11 cellular contexts compared by ENCODE assay signal in the genomic region with DNA sequence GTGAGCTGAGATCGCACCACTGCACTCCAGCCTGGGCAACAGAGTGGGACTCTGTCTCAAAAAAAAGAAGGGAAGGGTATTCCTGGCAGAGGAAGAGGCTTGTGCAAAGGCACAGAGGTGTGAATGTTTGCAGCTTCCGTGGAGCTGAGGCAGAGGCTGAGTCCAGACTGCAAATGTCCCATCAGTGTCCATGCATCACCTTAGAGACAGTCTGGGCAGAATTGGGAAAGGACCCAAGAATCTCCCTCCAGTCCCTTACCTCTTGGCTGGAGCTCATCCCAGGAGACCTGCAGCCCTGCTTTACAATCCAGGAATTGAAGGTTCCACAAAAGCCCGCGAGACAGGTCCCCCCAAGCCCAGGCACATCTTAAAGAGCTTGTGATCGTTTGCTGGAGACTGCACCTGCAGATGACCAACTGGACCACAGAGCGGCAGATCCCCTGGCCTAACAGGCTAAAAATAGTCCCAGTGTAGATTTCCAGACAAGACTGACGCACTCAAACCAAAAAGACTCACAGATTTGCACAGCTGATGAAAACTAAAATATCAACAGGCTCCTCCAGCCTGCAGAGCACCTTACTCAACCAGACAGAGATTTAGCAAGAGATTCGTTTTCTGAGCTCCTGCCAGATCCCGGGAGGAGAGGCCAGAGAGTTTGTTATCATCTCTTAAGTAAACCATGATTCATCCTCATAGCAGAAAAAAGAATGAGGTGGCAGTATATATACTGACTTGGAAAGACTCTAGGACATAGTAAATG. TPM values are rescaled to one million over a fixed set of nuclear protein-coding genes. Genes with fewer than 3 reads are reported as not detected.
DNase-seq lines count a peak whose midpoint lies in the region; ATAC-seq, FAIRE-seq and TF ChIP-seq lines count a peak whose summit lies in the region.
"Had no signal": no experiment of that assay in that cellular context is flagged by ENCODE, and none has a peak within 500 bp of the region (broad histone marks: within the 10 kb centered on the region; RNA-seq: fewer than 3 reads in every experiment).

No MANE protein-coding gene starts in this region.

- FAIRE-seq in GM12892 (lab: Jason Lieb, UNC), result no peak

- CTCF ChIA-PET in Panc1 (lab: Charles Lee), result no interaction called here

- H3K36me3 ChIP-seq in Panc1 (ENCODE audit: control insufficient read depth, insufficient read depth, low read length), result no peaks in the 10 kb centered on the region

- H3K27ac ChIP-seq in Panc1 (ENCODE audit: low read length), result peak overlapping the region; percentile 68
- H3K27ac ChIP-seq: SK-N-MC had no signal

- intact Hi-C loops in Panc1 (cut with micrococcal nuclease; ENCODE audit: unreplicated experiment) (loop anchor here (10.0 kb wide), 1 partner anchor 142 kb away; no protein-coding TSS in a partner anchor), sciatic nerve (cut with DNase I) (no loop called here)

- peaks cover 24% of the 10 kb centered on the region for H3K4me1 ChIP-seq in Panc1 (ENCODE audit: control insufficient read depth, insufficient read depth, low read length)

- H3K4me3 ChIP-seq in Panc1 (ENCODE audit: low read depth in 2 of 2, low read length in 2 of 2), result no peak overlapping the region; a peak in 1 of 4 replicates
- H3K4me3 ChIP-seq: SK-N-MC had no signal

- BruUV-seq in Panc1 (replicated peaks; lab: Mats Ljungman, UMichigan), result no TSS peak

- no peak for TF ChIP-seq POLR2A in GM12892 (IDR thresholded peaks at IDR 0.05; ENCODE audit: low read depth, low read length)

- H3K9me3 ChIP-seq in Panc1 (ENCODE audit: control insufficient read depth, insufficient read depth, low read depth, low read length), result no peaks in the 10 kb centered on the region

- ATAC-seq in Panc1 (peak; percentile 94), sciatic nerve (peak; percentile 94)

- H3K27me3 ChIP-seq in Panc1 (ENCODE audit: control insufficient read depth, insufficient read depth, low read length), result no peaks in the 10 kb centered on the region

- POLR2A ChIA-PET in Panc1 (lab: Charles Lee), result interaction anchor here (0.5 kb wide), 1 partner anchor 247 kb away, joined by 8 read pairs; no protein-coding TSS in a partner anchor

- TF ChIP-seq CTCF in Panc1 (IDR thresholded peaks at IDR 0.05), result no peak

- DNase-seq in DMS53 treated with DMSO at 0.1 percent for 48 hours (lab: John Stamatoyannopoulos, UW; ENCODE audit: unreplicated experiment) (peak; percentile 81), Panc1 (ENCODE audit: low read depth, low spot score) (peak; percentile 95), fibroblast of peridontal ligament (ENCODE audit: extremely low read depth) (peak; percentile 99), sciatic nerve (ENCODE audit: low spot score) (peak; percentile 75), NCI-H2029 treated with DMSO at 0.1 percent for 48 hours (lab: John Stamatoyannopoulos, UW) (no peak), midbrain (lab: John Stamatoyannopoulos, UW) (no peak), SKM-1 treated with dmso at 0.1 percent for 144 hours (lab: John Stamatoyannopoulos, UW; ENCODE audit: unreplicated experiment) (no peak), GM12892 (ENCODE audit: insufficient read length) (no peak)
- DNase-seq: caudate nucleus, retina had no signal

- in situ Hi-C loops in Panc1 (cut with HindIII; ENCODE audit: low pct_unique_long_range_greater_than_20kb, low sequenced_read_pairs), result loop anchor here (5.0 kb wide), 1 partner anchor 34 kb away; no protein-coding TSS in a partner anchor

RNA-seq across cellular contexts. Expression of gene NANOS1, which starts 22.9 kb away (rescaled TPM):
- total RNA-seq in Panc1 (2021; ENCODE audit: unreplicated experiment), result 18.0 TPM
- polyA plus RNA-seq in Panc1 (2012; ENCODE audit: insufficient read length), result 14.0 TPM
- 3.5 TPM for total RNA-seq in sciatic nerve
- polyA plus RNA-seq in GM12892 (2012; ENCODE audit: missing spikeins), result 0.70 TPM

Comparison
In these comparisons a context has a peak if more than half of its experiments do, and no peak if none do; other contexts are left out.
1. DNase-seq: peak in DMS53 treated with DMSO at 0.1 percent for 48 hours (single experiment), Panc1 (single experiment), fibroblast of peridontal ligament (single experiment) and sciatic nerve (single experiment); none in NCI-H2029 treated with DMSO at 0.1 percent for 48 hours (single experiment), midbrain (single experiment), SKM-1 treated with dmso at 0.1 percent for 144 hours (single experiment) and GM12892 (single experiment).